10 cellular contexts compared by ENCODE assay signal in genomic region chr17:61408151-61409041, GRCh38. TPM values are rescaled to one million over a fixed set of nuclear protein-coding genes. Genes with fewer than 3 reads are reported as not detected.
DNase-seq lines count a peak whose midpoint lies in the region; ATAC-seq and TF ChIP-seq lines count a peak whose summit lies in the region.
"Had no signal": no experiment of that assay in that cellular context is flagged by ENCODE, and none has a peak within 500 bp of the region (broad histone marks: within the 10 kb centered on the region; RNA-seq: fewer than 3 reads in every experiment).

No MANE protein-coding gene starts in this region.

- no peaks in the 10 kb centered on the region for H3K9me2 ChIP-seq in GM23248 (ENCODE audit: insufficient read depth)

- no peaks in the 10 kb centered on the region for H4K20me1 ChIP-seq in GM23248 (ENCODE audit: insufficient read depth)

- H3K4me2 ChIP-seq in GM23248 (ENCODE audit: unreplicated experiment) (no peak overlapping the region), skeletal muscle satellite cell (ENCODE audit: low read length) (peak overlapping the region; percentile 93)

- H3K4me3 ChIP-seq in GM23248 (no peak overlapping the region), WI38 (ENCODE audit: low read depth, low read length) (peak overlapping the region; percentile 98), heart right ventricle (peak overlapping the region in 8 of 10 donors; percentile 43 to 81 (median 68)), skeletal muscle satellite cell (ENCODE audit: low read length) (no peak overlapping the region)

- peaks cover 17% of the 10 kb centered on the region for H3K79me2 ChIP-seq in GM23248 (ENCODE audit: insufficient read depth)

- in situ Hi-C loops in GM23248 (cut with MboI): no loop called here

- no peak for DNase-seq in GM23248
- no peak for DNase-seq in heart right ventricle
- no peak for DNase-seq in foreskin melanocyte
- no peak for DNase-seq in NCI-H345 (lab: John Stamatoyannopoulos, UW)
- DNase-seq in NCI-H187 (lab: John Stamatoyannopoulos, UW): no peak

- ATAC-seq in heart right ventricle (no peak), GM18517 (IDR thresholded peaks at IDR 0.05; ENCODE audit: unreplicated experiment) (no peak)
- ATAC-seq: pancreas had no signal

- H3K9me3 ChIP-seq in GM23248 (ENCODE audit: low read depth) (no peaks in the 10 kb centered on the region), heart right ventricle (no peaks in the 10 kb centered on the region), skeletal muscle satellite cell (replicated peaks; ENCODE audit: low read length) (no peaks in the 10 kb centered on the region)
- H3K9me3 ChIP-seq: pancreas had no signal

- H3K9ac ChIP-seq in GM23248: peak overlapping the region; percentile 83; the same call in 1 of the 2 replicates
- H3K9ac ChIP-seq in skeletal muscle satellite cell (ENCODE audit: low read depth, low read length): peak overlapping the region; percentile 78

- intact Hi-C loops in heart right ventricle (cut with DNase I): loop anchor here in 4 of 10 donors (5.0 to 10.0 kb wide), 4 partner anchors 151 to 694 kb away; no protein-coding TSS in a partner anchor

- H3K27me3 ChIP-seq in GM23248 (replicated peaks; ENCODE audit: insufficient read depth): no peaks in the 10 kb centered on the region
- H3K27me3 ChIP-seq in heart right ventricle: peaks cover 13 to 100% (median 60%) of the 10 kb centered on the region in 7 donors
- no peaks in the 10 kb centered on the region for H3K27me3 ChIP-seq in skeletal muscle satellite cell (ENCODE audit: control insufficient read depth, insufficient read depth, low read length)
- H3K27me3 ChIP-seq: SJSA1 had no signal

- H3K36me3 ChIP-seq in GM23248 (ENCODE audit: low read depth) (no peaks in the 10 kb centered on the region; the same call in 1 of the 2 replicates), heart right ventricle (peaks cover 0 to 19% (median 0%) of the 10 kb centered on the region in 9 donors), skeletal muscle satellite cell (ENCODE audit: insufficient read depth, low read length) (peaks cover 44% of the 10 kb centered on the region)
- H3K36me3 ChIP-seq: pancreas had no signal

- H3F3A ChIP-seq in GM23248 (ENCODE audit: insufficient read depth): peaks cover 7% of the 10 kb centered on the region; the same call in 1 of the 2 replicates

- no peaks in the 10 kb centered on the region for H3K4me1 ChIP-seq in GM23248 (ENCODE audit: insufficient read depth)
- peaks cover 8 to 74% (median 61%) of the 10 kb centered on the region in 9 donors for H3K4me1 ChIP-seq in heart right ventricle
- peaks cover 41% of the 10 kb centered on the region for H3K4me1 ChIP-seq in skeletal muscle satellite cell (ENCODE audit: control insufficient read depth, insufficient read depth, low read length)

- 89 to 93% methylated on average over 31 to 41 of the region's 41 CpGs for WGBS in GM23248 (ENCODE audit: low coverage in 1 of 2, low lambda C conversion rate in 2 of 2, missing lambda C conversion rate in 2 of 2), 2 experiments
- WGBS in heart right ventricle, 2 donors: 60 to 63% methylated on average over 41 of the region's 41 CpGs

- peak overlapping the region; percentile 90; the same call in 1 of the 2 replicates for H2AFZ ChIP-seq in GM23248

- H3K27ac ChIP-seq in GM23248 (no peak overlapping the region), heart right ventricle (peak overlapping the region in 8 of 10 donors; percentile 50 to 88 (median 66))
- H3K27ac ChIP-seq: pancreas had no signal

- TF ChIP-seq CTCF in WI38 (IDR thresholded peaks at IDR 0.05; ENCODE audit: low read depth, low read length): no peak
- TF ChIP-seq CTCF in heart right ventricle (IDR thresholded peaks at IDR 0.05): no peak

RNA-seq across cellular contexts. Expression of gene TBX2, which starts 8.8 kb away (rescaled TPM):
- 9.9 and 11.1 TPM in 2 replicates for total RNA-seq in GM23248 (2014; rRNA removed; shearing (Covaris generic))
- polyA plus RNA-seq in GM23248 (2016; fragmentation: Nextera tagmentation; extraction: Ambion mirVana): 1.7 and 2.1 TPM in 2 replicates
- 10 to 100 TPM in 5 of 10 donors, 1 to 10 TPM in 5; 4.6 to 21.8 (median 10.0) TPM for total RNA-seq in heart right ventricle
- polyA plus RNA-seq in heart right ventricle: 10 to 100 TPM; 13.4 to 31.1 TPM
- 32.4 and 33.0 TPM in 2 replicates for total RNA-seq in skeletal muscle satellite cell (2012; rRNA removed)

RNA-seq across cellular contexts. Expression of gene TBX4, which starts 43.8 kb away (rescaled TPM):
- total RNA-seq in GM23248 (2014; rRNA removed; shearing (Covaris generic)): not detected in 2 replicates
- polyA plus RNA-seq in GM23248 (2016; fragmentation: Nextera tagmentation; extraction: Ambion mirVana): not detected in 2 replicates
- not detected for total RNA-seq in heart right ventricle
- polyA plus RNA-seq in heart right ventricle: under 1 TPM in 1 of 2 donors, not detected in 1; 0.03 TPM
- total RNA-seq in skeletal muscle satellite cell (2012; rRNA removed): under 0.01 and 0.51 TPM in 2 replicates
- total RNA-seq: pancreas had no signal
- polyA plus RNA-seq: pancreas had no signal

Comparison
In these comparisons a context has a peak if more than half of its experiments do, and no peak if none do; other contexts are left out.
1. H3K4me3 ChIP-seq: peak in WI38 (single experiment) and heart right ventricle (8 of 10); none in GM23248 (single experiment) and skeletal muscle satellite cell (single experiment).